ENCODE assay signal across 16 cellular contexts in the genomic region with DNA sequence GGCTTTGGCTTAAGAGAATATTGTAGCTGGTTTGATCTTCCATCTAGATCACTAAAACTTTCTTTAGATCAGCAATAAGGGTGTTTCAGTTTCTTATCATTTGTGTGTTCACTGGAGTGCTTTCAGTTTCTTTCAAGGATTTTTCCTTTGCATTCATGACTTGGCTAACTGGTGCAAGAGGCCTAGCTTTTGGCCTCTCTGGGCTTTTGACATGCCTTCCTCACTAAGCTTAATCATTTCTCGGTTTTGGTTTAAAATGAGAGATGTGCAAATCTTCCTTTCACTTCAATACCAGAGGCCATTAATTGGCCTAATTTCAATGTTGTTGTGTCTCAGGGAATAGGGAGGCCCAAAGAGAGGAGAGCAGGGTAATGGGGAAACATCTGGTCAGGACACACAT. TPM values are rescaled to one million over a fixed set of nuclear protein-coding genes. Genes with fewer than 3 reads are reported as not detected.
DNase-seq lines count a peak whose midpoint lies in the region; ATAC-seq and TF ChIP-seq lines count a peak whose summit lies in the region.
"Had no signal": no experiment of that assay in that cellular context is flagged by ENCODE, and none has a peak within 500 bp of the region (broad histone marks: within the 10 kb centered on the region; RNA-seq: fewer than 3 reads in every experiment).

No MANE protein-coding gene starts in this region.

- TF ChIP-seq CTCF in CD4-positive, alpha-beta T cell (IDR thresholded peaks at IDR 0.05): no peak
- TF ChIP-seq CTCF in GM12865 (IDR thresholded peaks at IDR 0.05; ENCODE audit: insufficient read depth, low read depth, low read length, missing control alignments) (no peak), nephron progenitor cell (IDR thresholded peaks at IDR 0.05) (no peak)

- H3K9me3 Mint-ChIP-seq in CD4-positive, alpha-beta T cell: no peaks in the 10 kb centered on the region
- no peaks in the 10 kb centered on the region for H3K9me3 Mint-ChIP-seq in T-cell
- H3K9me3 Mint-ChIP-seq in activated naive CD8-positive, alpha-beta T cell treated with anti-CD3 and anti-CD28 coated beads, Interleukin-2, amount 50 U/mL, for 24 hours: no peaks in the 10 kb centered on the region
- peaks cover 28% of the 10 kb centered on the region for H3K9me3 Mint-ChIP-seq in nephron progenitor cell

- POLR2A ChIA-PET in CD4-positive, alpha-beta T cell (lab: Charles Lee): interaction anchor here (0.6 kb wide), 1 partner anchor 99 kb away, joined by 3 read pairs; no protein-coding TSS in a partner anchor
- POLR2A ChIA-PET in T-cell (lab: Charles Lee): no interaction called here

- H3K36me3 Mint-ChIP-seq in CD4-positive, alpha-beta T cell (ENCODE audit: low read depth): peaks cover 80% of the 10 kb centered on the region
- H3K36me3 Mint-ChIP-seq in T-cell (peaks cover 51% of the 10 kb centered on the region), nephron progenitor cell (ENCODE audit: low read depth) (peaks cover 83% of the 10 kb centered on the region)
- peaks cover 45% of the 10 kb centered on the region for H3K36me3 Mint-ChIP-seq in activated naive CD8-positive, alpha-beta T cell treated with anti-CD3 and anti-CD28 coated beads, Interleukin-2, amount 50 U/mL, for 24 hours (ENCODE audit: low read depth)

- ATAC-seq in CD4-positive, alpha-beta T cell (ENCODE audit: poor library complexity): no peak
- ATAC-seq in T-cell (replicated peaks in 1 of 4): no peak
- ATAC-seq in activated naive CD8-positive, alpha-beta T cell treated with anti-CD3 and anti-CD28 coated beads, Interleukin-2, amount 50 U/mL, for 24 hours: peak; percentile 46
- no peak for ATAC-seq in GM18867 (IDR thresholded peaks at IDR 0.05; ENCODE audit: unreplicated experiment)
- ATAC-seq: HepG2 had no signal

- H3K27me3 Mint-ChIP-seq in CD4-positive, alpha-beta T cell: no peaks in the 10 kb centered on the region
- H3K27me3 Mint-ChIP-seq in T-cell (no peaks in the 10 kb centered on the region), nephron progenitor cell (ENCODE audit: low read depth, poor library complexity) (no peaks in the 10 kb centered on the region)
- H3K27me3 Mint-ChIP-seq in activated naive CD8-positive, alpha-beta T cell treated with anti-CD3 and anti-CD28 coated beads, Interleukin-2, amount 50 U/mL, for 24 hours: no peaks in the 10 kb centered on the region

- no peaks in the 10 kb centered on the region for H3K9me3 ChIP-seq in CD4-positive, alpha-beta T cell (ENCODE audit: control insufficient read depth, low read length)
- H3K9me3 ChIP-seq: ascending aorta, prostate gland, stomach had no signal

- DNase-seq in CD4-positive, alpha-beta T cell: no peak
- DNase-seq in GM12865 (ENCODE audit: low read depth) (peak; percentile 61), T-cell (no peak), ACHN (no peak), nephron progenitor cell (no peak)
- DNase-seq in activated naive CD8-positive, alpha-beta T cell treated with anti-CD3 and anti-CD28 coated beads, Interleukin-2, amount 50 U/mL, for 24 hours: no peak
- DNase-seq: central memory CD4-positive, alpha-beta T cell; GM23248; NCI-H1417 treated with DMSO at 0.1 percent for 48 hours; NCI-H524; stimulated activated CD4-positive, alpha-beta T cell treated with anti-CD3 and anti-CD28 coated beads, Interleukin-2, amount 100 ng/mL, for 24 hours; stomach had no signal

- no peak overlapping the region for H3K27ac ChIP-seq in CD4-positive, alpha-beta T cell (ENCODE audit: low read depth, low read length)
- H3K27ac ChIP-seq: ascending aorta, GM23248, prostate gland had no signal

- peaks cover 6% of the 10 kb centered on the region for H3K4me1 Mint-ChIP-seq in CD4-positive, alpha-beta T cell (ENCODE audit: low read depth)
- peaks cover 0 to 3% (median 2%) of the 10 kb centered on the region in 3 donors for H3K4me1 Mint-ChIP-seq in T-cell
- peaks cover 15% of the 10 kb centered on the region for H3K4me1 Mint-ChIP-seq in activated naive CD8-positive, alpha-beta T cell treated with anti-CD3 and anti-CD28 coated beads, Interleukin-2, amount 50 U/mL, for 24 hours
- H3K4me1 Mint-ChIP-seq in nephron progenitor cell: no peaks in the 10 kb centered on the region

- H3K4me3 ChIP-seq in GM12865 (ENCODE audit: low read depth, low read length): no peak overlapping the region
- H3K4me3 ChIP-seq: ascending aorta, GM23248, prostate gland, stomach had no signal

- H3K27me3 ChIP-seq in CD4-positive, alpha-beta T cell (ENCODE audit: control insufficient read depth, insufficient read depth, low read length): no peaks in the 10 kb centered on the region
- H3K27me3 ChIP-seq: ascending aorta, stomach had no signal

- H3K27ac Mint-ChIP-seq in CD4-positive, alpha-beta T cell: peak overlapping the region; percentile 65
- H3K27ac Mint-ChIP-seq in T-cell: peak overlapping the region; percentile 28 to 66
- peak overlapping the region; percentile 72 for H3K27ac Mint-ChIP-seq in activated naive CD8-positive, alpha-beta T cell treated with anti-CD3 and anti-CD28 coated beads, Interleukin-2, amount 50 U/mL, for 24 hours
- no peak overlapping the region for H3K27ac Mint-ChIP-seq in nephron progenitor cell

- intact Hi-C loops in CD4-positive, alpha-beta T cell (cut with DNase I, micrococcal nuclease): no loop called here

- CTCF ChIA-PET in CD4-positive, alpha-beta T cell (lab: Charles Lee): no interaction called here
- CTCF ChIA-PET in T-cell (lab: Charles Lee): no interaction called here

- H3K4me3 Mint-ChIP-seq in CD4-positive, alpha-beta T cell: no peak overlapping the region
- H3K4me3 Mint-ChIP-seq in T-cell (no peak overlapping the region), nephron progenitor cell (no peak overlapping the region)
- H3K4me3 Mint-ChIP-seq in activated naive CD8-positive, alpha-beta T cell treated with anti-CD3 and anti-CD28 coated beads, Interleukin-2, amount 50 U/mL, for 24 hours: no peak overlapping the region

- in situ Hi-C loops in ACHN (cut with HindIII; ENCODE audit: low pct_ligation_motif_present, low pct_unique_long_range_greater_than_20kb, low sequenced_read_pairs): no loop called here

RNA-seq across cellular contexts. Expression of a gene that starts 30.3 kb away (rescaled TPM):
- total RNA-seq in CD4-positive, alpha-beta T cell: under 1 TPM in 1 of 2 experiments, not detected in 1; 0.85 TPM
- 1 to 10 TPM in 3 of 5 donors, under 1 TPM in 2; 0.46 to 1.5 (median 1.1) TPM for total RNA-seq in T-cell
- total RNA-seq: ascending aorta had no signal
